Comparison of ENCODE assay signal across 3 cellular contexts in genomic region chr11:129786112-129786416, GRCh38. TPM values are rescaled to one million over a fixed set of nuclear protein-coding genes. Genes with fewer than 3 reads are reported as not detected.
"Had no signal": no experiment of that assay in that cellular context is flagged by ENCODE, and none has a peak within 500 bp of the region (broad histone marks: within the 10 kb centered on the region; RNA-seq: fewer than 3 reads in every experiment).

No MANE protein-coding gene starts in this region.

RNA-seq across cellular contexts. Expression of gene TMEM45B, which starts 29.6 kb away (rescaled TPM):
- total RNA-seq: activated CD8-positive, alpha-beta T cell treated with anti-CD3 and anti-CD28 coated beads, Interleukin-2, amount 10 ng/mL, durations not matched to agents 7 days and 5 days; ascending aorta; chondrocyte had no signal
